ENCODE assay signal across 9 cellular contexts in the genomic region with DNA sequence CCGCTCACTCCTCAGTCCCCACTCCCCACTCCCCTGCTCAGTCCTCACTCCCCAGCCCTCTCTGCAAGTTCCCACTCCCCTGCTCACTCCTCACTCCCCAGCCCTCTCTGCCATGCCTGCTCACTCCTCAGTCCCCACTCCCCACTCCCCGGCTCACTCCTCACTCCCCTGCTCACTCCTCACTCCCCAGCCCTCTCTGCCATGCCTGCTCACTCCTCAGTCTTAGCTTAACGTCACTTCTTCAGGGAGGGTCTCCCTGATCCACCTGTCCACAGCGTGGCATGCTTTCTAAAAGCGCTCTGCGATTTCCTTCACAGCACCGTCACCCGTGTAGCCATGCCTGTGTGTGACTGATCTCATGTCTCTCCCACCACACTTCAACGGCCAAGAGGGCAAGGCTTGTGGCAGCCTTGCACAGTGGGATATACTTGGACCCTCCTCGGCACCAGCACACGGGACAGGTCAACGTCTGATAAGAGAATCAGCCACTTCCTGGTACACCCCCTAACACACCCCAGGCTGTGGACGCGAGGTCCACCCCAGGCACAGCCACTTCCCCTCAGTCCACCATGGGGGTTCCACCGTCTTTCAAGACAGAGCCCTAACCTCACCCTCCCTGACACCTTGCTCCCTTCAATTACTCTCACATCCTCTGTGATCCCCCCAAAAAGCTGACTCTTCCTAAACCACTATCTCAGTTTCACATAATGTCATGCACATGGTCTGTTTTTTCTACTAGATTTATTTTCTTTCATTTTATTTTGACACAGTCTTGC. TPM values are rescaled to one million over a fixed set of nuclear protein-coding genes. Genes with fewer than 3 reads are reported as not detected.
DNase-seq lines count a peak whose midpoint lies in the region; ATAC-seq and TF ChIP-seq lines count a peak whose summit lies in the region.
"Had no signal": no experiment of that assay in that cellular context is flagged by ENCODE, and none has a peak within 500 bp of the region (broad histone marks: within the 10 kb centered on the region; RNA-seq: fewer than 3 reads in every experiment).

No MANE protein-coding gene starts in this region.

- H3K9me3 ChIP-seq in DOHH2 (ENCODE audit: control insufficient read depth, insufficient read depth, low read length) (no peaks in the 10 kb centered on the region), right cardiac atrium (ENCODE audit: control insufficient read depth, low read length) (no peaks in the 10 kb centered on the region), SJCRH30 (replicated peaks) (no peaks in the 10 kb centered on the region)

- H3K4me1 ChIP-seq in DOHH2 (ENCODE audit: control insufficient read depth, low read length) (peaks cover 95% of the 10 kb centered on the region), right cardiac atrium (ENCODE audit: control insufficient read depth, insufficient read depth, low read length) (no peaks in the 10 kb centered on the region), SJCRH30 (no peaks in the 10 kb centered on the region)

- peak; percentile 54 for ATAC-seq in HG03039 (IDR thresholded peaks at IDR 0.05; ENCODE audit: unreplicated experiment)
- peak; percentile 60 to 87 for ATAC-seq in activated naive CD4-positive, alpha-beta T cell treated with anti-CD3 and anti-CD28 coated beads, Interleukin-2, amount 50 U/mL, for 72 hours
- no peak for ATAC-seq in HG02970 (IDR thresholded peaks at IDR 0.05; ENCODE audit: low FRiP score, unreplicated experiment)
- ATAC-seq in right cardiac atrium, result no peak

- H3K36me3 ChIP-seq in DOHH2 (ENCODE audit: control insufficient read depth, low read length) (peaks cover 26% of the 10 kb centered on the region), SJCRH30 (no peaks in the 10 kb centered on the region)

- intact Hi-C loops in right cardiac atrium (cut with DNase I), result no loop called here

- TF ChIP-seq CTCF in DOHH2 (IDR thresholded peaks at IDR 0.05; ENCODE audit: low read depth, low read length, poor library complexity, severe bottlenecking), result no peak

- no peaks in the 10 kb centered on the region for H3K9me3 Mint-ChIP-seq in activated naive CD4-positive, alpha-beta T cell treated with anti-CD3 and anti-CD28 coated beads, Interleukin-2, amount 50 U/mL, for 72 hours
- H3K9me3 Mint-ChIP-seq: brain had no signal

- DNase-seq in GM19238 (ENCODE audit: insufficient read length, low spot score), result peak; percentile 48
- DNase-seq in activated naive CD4-positive, alpha-beta T cell treated with anti-CD3 and anti-CD28 coated beads, Interleukin-2, amount 50 U/mL, for 72 hours (ENCODE audit: low spot score in 2 of 2), result no peak
- no peak for DNase-seq in right cardiac atrium
- no peak for DNase-seq in SJCRH30
- DNase-seq in COR-L47 (lab: John Stamatoyannopoulos, UW), result no peak

- peak overlapping the region; percentile 32 to 62 for H3K27ac Mint-ChIP-seq in activated naive CD4-positive, alpha-beta T cell treated with anti-CD3 and anti-CD28 coated beads, Interleukin-2, amount 50 U/mL, for 72 hours

- no peaks in the 10 kb centered on the region for H4K20me1 ChIP-seq in DOHH2 (ENCODE audit: control insufficient read depth, insufficient read depth, low read depth, low read length)

- no peaks in the 10 kb centered on the region for H3K36me3 Mint-ChIP-seq in activated naive CD4-positive, alpha-beta T cell treated with anti-CD3 and anti-CD28 coated beads, Interleukin-2, amount 50 U/mL, for 72 hours
- H3K36me3 Mint-ChIP-seq: brain had no signal

- H3K4me2 ChIP-seq in DOHH2 (ENCODE audit: low read length), result peak overlapping the region; percentile 82

- no peaks in the 10 kb centered on the region for H3K9me2 ChIP-seq in DOHH2 (replicated peaks; ENCODE audit: control insufficient read depth, low read length)

- 75% methylated on average over 15 of the region's 15 CpGs for WGBS in right cardiac atrium

- peak overlapping the region; percentile 73 for H3K4me3 ChIP-seq in DOHH2 (ENCODE audit: low read length)
- no peak overlapping the region for H3K4me3 ChIP-seq in right cardiac atrium (ENCODE audit: low read length)
- H3K4me3 ChIP-seq in SJCRH30, result no peak overlapping the region

- peaks cover 60% of the 10 kb centered on the region for H3K79me2 ChIP-seq in DOHH2 (ENCODE audit: control insufficient read depth, low read length)

- peaks cover 60% of the 10 kb centered on the region for H3F3A ChIP-seq in DOHH2 (ENCODE audit: control insufficient read depth, insufficient read depth)

- H3K27me3 ChIP-seq in DOHH2 (ENCODE audit: control insufficient read depth, low read length), result no peaks in the 10 kb centered on the region
- no peaks in the 10 kb centered on the region for H3K27me3 ChIP-seq in right cardiac atrium (ENCODE audit: control insufficient read depth, insufficient read depth)
- no peaks in the 10 kb centered on the region for H3K27me3 ChIP-seq in SJCRH30

- H3K27ac ChIP-seq in DOHH2 (ENCODE audit: low read depth, low read length) (peak overlapping the region; percentile 92), right cardiac atrium (ENCODE audit: low read length) (no peak overlapping the region), SJCRH30 (no peak overlapping the region)

RNA-seq across cellular contexts. Expression of a gene that starts 14.0 kb away (rescaled TPM):
- total RNA-seq in activated naive CD4-positive, alpha-beta T cell treated with anti-CD3 and anti-CD28 coated beads, Interleukin-2, amount 50 U/mL, for 72 hours, result 10 to 100 TPM; 13.1 to 23.0 TPM
- total RNA-seq in right cardiac atrium, result 1 to 10 TPM; 3.1 to 6.0 (median 4.0) TPM
- polyA plus RNA-seq in right cardiac atrium, result 2.1 TPM
- total RNA-seq in SJCRH30 (2014; rRNA removed; shearing (Covaris generic)), result 5.6 and 6.1 TPM in 2 replicates

Comparison
In these comparisons a context has a peak if more than half of its experiments do, and no peak if none do; other contexts are left out.
1. ATAC-seq: peak in HG03039 (single experiment) and activated naive CD4-positive, alpha-beta T cell treated with anti-CD3 and anti-CD28 coated beads, Interleukin-2, amount 50 U/mL, for 72 hours (2 of 2); none in HG02970 (single experiment) and right cardiac atrium (0 of 2).